8 cellular contexts compared by ENCODE assay signal in the genomic region with DNA sequence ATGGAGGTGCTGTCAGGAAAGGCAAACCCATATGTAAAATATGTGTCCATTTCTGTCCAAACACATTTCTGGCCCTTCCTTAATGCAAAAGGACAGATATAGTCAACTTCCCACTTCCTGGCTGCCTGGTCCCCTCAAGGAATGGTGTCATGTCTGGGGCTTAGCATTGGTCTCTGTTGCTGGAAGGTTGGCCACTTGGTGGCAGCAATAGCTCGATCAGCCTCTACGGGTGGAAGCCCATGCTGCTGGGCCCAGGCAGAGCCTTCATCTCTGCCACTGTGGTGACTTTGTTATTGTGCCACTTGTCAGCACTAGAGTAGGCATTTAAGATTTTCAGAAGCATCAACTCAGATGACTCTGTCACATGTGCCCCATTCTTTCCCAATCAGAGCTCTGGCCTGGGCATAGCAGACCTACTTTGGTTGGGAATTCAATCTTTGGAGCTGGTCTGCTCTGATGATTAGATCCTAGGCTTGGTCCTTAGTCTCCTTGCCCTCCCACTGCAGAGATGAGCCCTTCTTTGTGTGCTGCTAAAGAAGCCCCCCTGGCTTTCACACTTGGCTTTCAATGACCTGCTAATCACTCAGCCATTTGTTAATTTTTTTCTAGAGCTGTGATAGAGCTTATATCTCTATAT. TPM values are rescaled to one million over a fixed set of nuclear protein-coding genes. Genes with fewer than 3 reads are reported as not detected.
DNase-seq lines count a peak whose midpoint lies in the region; ATAC-seq and TF ChIP-seq lines count a peak whose summit lies in the region.

No MANE protein-coding gene starts in this region.

- H3K27me3 ChIP-seq in aorta (ENCODE audit: control insufficient read depth in 1 of 2, insufficient read depth in 2 of 2, low read length in 1 of 2): no peaks in the 10 kb centered on the region

- ATAC-seq in HG03159 (IDR thresholded peaks at IDR 0.05; ENCODE audit: unreplicated experiment) (peak; percentile 49), aorta (ENCODE audit: low FRiP score) (peak; percentile 85)

- WGBS in aorta, 2 donors: 6 to 7% methylated on average over 2 of the region's 2 CpGs

- no peak overlapping the region for H3K27ac ChIP-seq in aorta (ENCODE audit: low read depth in 1 of 2, low read length in 2 of 2)

- DNase-seq in A172 (ENCODE audit: low spot score): peak; percentile 62
- DNase-seq in NCI-H526 treated with DMSO at 0.1 percent for 48 hours (lab: John Stamatoyannopoulos, UW): peak; percentile 18
- DNase-seq in activated T-cell treated with anti-CD3 and anti-CD28 coated beads, Interleukin-2, amount 50 U/mL, for 1 hour: peak; percentile 47
- peak; percentile 64 for DNase-seq in fibroblast of pulmonary artery (ENCODE audit: low read depth)
- DNase-seq in nephron progenitor cell: peak; percentile 71
- peak; percentile 78 to 86 for DNase-seq in aorta

- H3K4me3 Mint-ChIP-seq in nephron progenitor cell: no peak overlapping the region

- no peaks in the 10 kb centered on the region for H3K4me1 ChIP-seq in aorta (ENCODE audit: control insufficient read depth in 1 of 2, insufficient read depth in 2 of 2, low read length in 2 of 2)

- no peaks in the 10 kb centered on the region for H3K9me3 ChIP-seq in aorta (ENCODE audit: control insufficient read depth, low read length)

- H3K4me1 Mint-ChIP-seq in nephron progenitor cell: peaks cover 7% of the 10 kb centered on the region

- intact Hi-C loops in aorta (cut with DNase I): loop anchor here (1.0 kb wide), 1 partner anchor 192 kb away; no protein-coding TSS in a partner anchor

- no peaks in the 10 kb centered on the region for H3K36me3 Mint-ChIP-seq in nephron progenitor cell (ENCODE audit: low read depth)

- peaks cover 17% of the 10 kb centered on the region for H3K9me3 Mint-ChIP-seq in nephron progenitor cell

- no peak overlapping the region for H3K27ac Mint-ChIP-seq in nephron progenitor cell

- no peak overlapping the region for H3K4me3 ChIP-seq in fibroblast of pulmonary artery (replicated peaks; ENCODE audit: low read depth, low read length)
- no peak overlapping the region for H3K4me3 ChIP-seq in aorta (ENCODE audit: low read length in 2 of 2)

- H3K27me3 Mint-ChIP-seq in nephron progenitor cell (ENCODE audit: low read depth, poor library complexity): peaks cover 3% of the 10 kb centered on the region

- peak; percentile 82 for TF ChIP-seq CTCF in GM12872 (IDR thresholded peaks at IDR 0.05; ENCODE audit: insufficient read depth, low read depth, low read length)
- peak; percentile 76 for TF ChIP-seq CTCF in fibroblast of pulmonary artery (IDR thresholded peaks at IDR 0.05; ENCODE audit: low read length, missing control alignments)
- TF ChIP-seq CTCF in nephron progenitor cell (IDR thresholded peaks at IDR 0.05): peak; percentile 81

- no peaks in the 10 kb centered on the region for H3K36me3 ChIP-seq in aorta (ENCODE audit: control insufficient read depth in 1 of 2, insufficient read depth in 2 of 2, low read length in 1 of 2)

RNA-seq across cellular contexts. Expression of a gene that starts 51.0 kb away (rescaled TPM):
- total RNA-seq in A172 (2014; rRNA removed; shearing (Covaris generic)): 1.1 and 2.9 TPM in 2 replicates
- 1 to 10 TPM; 1.0 to 2.0 TPM for total RNA-seq in aorta
- under 1 TPM in 1 of 2 donors, not detected in 1; 0.13 TPM for polyA plus RNA-seq in aorta

RNA-seq across cellular contexts. Expression of a gene that starts 58.5 kb away (rescaled TPM):
- total RNA-seq in A172 (2014; rRNA removed; shearing (Covaris generic)): 29.3 and 44.4 TPM in 2 replicates
- total RNA-seq in aorta: 10 to 100 TPM; 49.0 to 68.7 TPM
- 10 to 100 TPM; 23.7 to 35.0 TPM for polyA plus RNA-seq in aorta

Comparison
In these comparisons a context has a peak if more than half of its experiments do, and no peak if none do; other contexts are left out.
1. DNase-seq: peak in every context shown above with its lines; median percentile 82 in aorta; 71 in nephron progenitor cell; 64 in fibroblast of pulmonary artery; 62 in A172; 47 in activated T-cell treated with anti-CD3 and anti-CD28 coated beads, Interleukin-2, amount 50 U/mL, for 1 hour; 18 in NCI-H526 treated with DMSO at 0.1 percent for 48 hours.